17 cellular contexts compared by ENCODE assay signal in the genomic region with DNA sequence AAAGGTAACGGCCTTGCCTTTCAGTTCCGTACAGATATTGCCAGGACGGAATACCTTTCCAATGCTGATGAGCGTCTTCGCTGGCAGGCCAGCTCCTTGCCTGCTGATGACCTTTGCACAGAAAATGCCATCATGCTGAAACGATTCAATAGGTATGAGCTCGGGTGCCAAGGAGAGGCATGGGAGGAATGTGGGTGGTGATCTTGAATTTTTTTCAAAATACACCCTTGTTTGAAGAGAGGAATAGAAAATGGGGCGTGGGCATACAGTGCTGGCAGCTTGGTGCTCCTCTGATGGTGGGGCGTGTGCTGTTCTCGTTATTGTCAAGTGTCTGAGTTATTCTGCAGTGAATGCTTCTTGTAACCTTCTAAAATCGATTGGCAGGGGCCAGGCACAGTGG. TPM values are rescaled to one million over a fixed set of nuclear protein-coding genes. Genes with fewer than 3 reads are reported as not detected.
A peak's percentile ranks its signal among the peaks of the same experiment; 100 is the strongest.
DNase-seq lines count a peak whose midpoint lies in the region; ATAC-seq and TF ChIP-seq lines count a peak whose summit lies in the region.
"Had no signal": no experiment of that assay in that cellular context is flagged by ENCODE, and none has a peak within 500 bp of the region (broad histone marks: within the 10 kb centered on the region; RNA-seq: fewer than 3 reads in every experiment).

No MANE protein-coding gene starts in this region.

- DNase-seq in HFFc6 (no peak), WTC11 (ENCODE audit: low spot score) (no peak), left lung (no peak), GM10248 (ENCODE audit: extremely low spot score) (no peak), testis (no peak)
- DNase-seq in stimulated activated naive B cell treated with anti-CD40 and anti-IgM and Interleukin-4, amounts not matched to agents 10 μg/mL and 1 μg/mL and 100 μg/mL, for 72 hours = no peak
- DNase-seq in activated CD8-positive, alpha-beta T cell treated with anti-CD3 and anti-CD28 coated beads for 36 hours = no peak
- DNase-seq: DMS153, EL, H7, IMR-90, MV-4-11, NCI-H1417 treated with DMSO at 0.1 percent for 48 hours, NCI-H2029, NCI-H2171 treated with DMSO at 0.1 percent for 48 hours, NCI-H82, SIG-M5 had no signal

- WGBS in testis, 2 donors = 92 to 94% methylated on average over 11 of the region's 11 CpGs

- peaks cover 19% of the 10 kb centered on the region for H3K4me1 Mint-ChIP-seq in HFFc6 (ENCODE audit: low read depth)
- no peaks in the 10 kb centered on the region for H3K4me1 Mint-ChIP-seq in WTC11
- H3K4me1 Mint-ChIP-seq in stimulated activated naive B cell treated with anti-CD40 and anti-IgM and Interleukin-4, amounts not matched to agents 10 μg/mL and 1 μg/mL and 100 μg/mL, for 72 hours = no peaks in the 10 kb centered on the region
- no peaks in the 10 kb centered on the region for H3K4me1 Mint-ChIP-seq in activated CD8-positive, alpha-beta T cell treated with anti-CD3 and anti-CD28 coated beads for 36 hours (ENCODE audit: low read depth)

- H3K36me3 Mint-ChIP-seq in HFFc6 (ENCODE audit: low read depth) (peaks cover 62% of the 10 kb centered on the region), WTC11 (peaks cover 81% of the 10 kb centered on the region)
- H3K36me3 Mint-ChIP-seq in stimulated activated naive B cell treated with anti-CD40 and anti-IgM and Interleukin-4, amounts not matched to agents 10 μg/mL and 1 μg/mL and 100 μg/mL, for 72 hours = peaks cover 42 to 48% of the 10 kb centered on the region in 2 donors
- H3K36me3 Mint-ChIP-seq in activated CD8-positive, alpha-beta T cell treated with anti-CD3 and anti-CD28 coated beads for 36 hours (ENCODE audit: low read depth) = peaks cover 61% of the 10 kb centered on the region

- CTCF ChIA-PET in WTC11 (lab: Charles Lee) = no interaction called here
- CTCF ChIA-PET in GM10248 (lab: Yijun Ruan, JAX) = interaction anchor here (1.6 to 1.7 kb wide), 2 partner anchors 13 to 51 kb away, joined by 3 to 5 read pairs; no protein-coding TSS in a partner anchor
- CTCF ChIA-PET in activated CD8-positive, alpha-beta T cell treated with anti-CD3 and anti-CD28 coated beads for 36 hours (lab: Charles Lee) = interaction anchor here (1.5 kb wide), 1 partner anchor 62 kb away, joined by 6 read pairs; no protein-coding TSS in a partner anchor

- H3K27ac ChIP-seq in left lung = no peak overlapping the region
- no peak overlapping the region for H3K27ac ChIP-seq in testis

- ATAC-seq in WTC11 (no peak), left lung (peak; percentile 86)
- no peak for ATAC-seq in stimulated activated naive B cell treated with anti-CD40 and anti-IgM and Interleukin-4, amounts not matched to agents 10 μg/mL and 1 μg/mL and 100 μg/mL, for 72 hours (replicated peaks)
- ATAC-seq in activated CD8-positive, alpha-beta T cell treated with anti-CD3 and anti-CD28 coated beads for 36 hours = no peak

- TF ChIP-seq POLR2A in testis (IDR thresholded peaks at IDR 0.05) = no peak

- H3K27me3 ChIP-seq in left lung (no peaks in the 10 kb centered on the region), testis (no peaks in the 10 kb centered on the region)

- TF ChIP-seq CTCF in HFFc6 (IDR thresholded peaks at IDR 0.05) (no peak), WTC11 (IDR thresholded peaks at IDR 0.05) (no peak), left lung (IDR thresholded peaks at IDR 0.05) (no peak), GM10248 (IDR thresholded peaks at IDR 0.05; ENCODE audit: control extremely low read depth, extremely low read depth, low read depth, missing control alignments) (no peak), testis (IDR thresholded peaks at IDR 0.05) (no peak)
- TF ChIP-seq CTCF in activated CD8-positive, alpha-beta T cell treated with anti-CD3 and anti-CD28 coated beads for 36 hours (IDR thresholded peaks at IDR 0.05) = no peak

- H3K4me3 Mint-ChIP-seq in HFFc6 = peak overlapping the region; percentile 30; the same call in 1 of the 2 replicates
- no peak overlapping the region for H3K4me3 Mint-ChIP-seq in WTC11
- H3K4me3 Mint-ChIP-seq in stimulated activated naive B cell treated with anti-CD40 and anti-IgM and Interleukin-4, amounts not matched to agents 10 μg/mL and 1 μg/mL and 100 μg/mL, for 72 hours = no peak overlapping the region
- H3K4me3 Mint-ChIP-seq in activated CD8-positive, alpha-beta T cell treated with anti-CD3 and anti-CD28 coated beads for 36 hours = no peak overlapping the region

- H3K9me3 Mint-ChIP-seq in HFFc6 (no peaks in the 10 kb centered on the region), WTC11 (no peaks in the 10 kb centered on the region)
- no peaks in the 10 kb centered on the region for H3K9me3 Mint-ChIP-seq in stimulated activated naive B cell treated with anti-CD40 and anti-IgM and Interleukin-4, amounts not matched to agents 10 μg/mL and 1 μg/mL and 100 μg/mL, for 72 hours
- H3K9me3 Mint-ChIP-seq in activated CD8-positive, alpha-beta T cell treated with anti-CD3 and anti-CD28 coated beads for 36 hours = no peaks in the 10 kb centered on the region

- H3K36me3 ChIP-seq in left lung (peaks cover 10 to 100% of the 10 kb centered on the region in 2 donors), testis (ENCODE audit: low read depth, missing control alignments) (no peaks in the 10 kb centered on the region)

- H3K27ac Mint-ChIP-seq in HFFc6 (peak overlapping the region; percentile 35; the same call in 1 of the 2 replicates), WTC11 (0 out of 2 replicates have a peak overlapping the region, but pooled peaks have one; percentile 40)
- H3K27ac Mint-ChIP-seq in stimulated activated naive B cell treated with anti-CD40 and anti-IgM and Interleukin-4, amounts not matched to agents 10 μg/mL and 1 μg/mL and 100 μg/mL, for 72 hours = peak overlapping the region; percentile 49
- H3K27ac Mint-ChIP-seq in activated CD8-positive, alpha-beta T cell treated with anti-CD3 and anti-CD28 coated beads for 36 hours = no peak overlapping the region

- intact Hi-C loops in left lung (cut with DNase I) = no loop called here
- intact Hi-C loops in testis (cut with DNase I; ENCODE audit: low total_unique reads) = no loop called here
- intact Hi-C loops in activated CD8-positive, alpha-beta T cell treated with anti-CD3 and anti-CD28 coated beads for 36 hours (cut with micrococcal nuclease) = no loop called here

- H3K4me1 ChIP-seq in left lung (no peaks in the 10 kb centered on the region), testis (no peaks in the 10 kb centered on the region)

- H3K9me3 ChIP-seq in left lung (no peaks in the 10 kb centered on the region), testis (no peaks in the 10 kb centered on the region)

- POLR2A ChIA-PET in WTC11 (lab: Charles Lee) = interaction anchor here (0.6 kb wide), 1 partner anchor 13 kb away, joined by 3 read pairs; no protein-coding TSS in a partner anchor
- POLR2A ChIA-PET in GM10248 (lab: Yijun Ruan, JAX) = no interaction called here
- POLR2A ChIA-PET in activated CD8-positive, alpha-beta T cell treated with anti-CD3 and anti-CD28 coated beads for 36 hours (lab: Charles Lee) = interaction anchor here (0.8 kb wide), 1 partner anchor 56 kb away, joined by 3 read pairs; no protein-coding TSS in a partner anchor

- H3K4me3 ChIP-seq in left lung (no peak overlapping the region), testis (no peak overlapping the region)

- H3K27me3 Mint-ChIP-seq in HFFc6 (ENCODE audit: insufficient read depth) (peaks cover 10% of the 10 kb centered on the region), WTC11 (ENCODE audit: low read depth) (no peaks in the 10 kb centered on the region)
- no peaks in the 10 kb centered on the region for H3K27me3 Mint-ChIP-seq in stimulated activated naive B cell treated with anti-CD40 and anti-IgM and Interleukin-4, amounts not matched to agents 10 μg/mL and 1 μg/mL and 100 μg/mL, for 72 hours
- H3K27me3 Mint-ChIP-seq in activated CD8-positive, alpha-beta T cell treated with anti-CD3 and anti-CD28 coated beads for 36 hours = no peaks in the 10 kb centered on the region

TF ChIP-seq in WTC11, 78 proteins besides CTCF, POLR2A, EP300 and RAD21 (continues in another document):
- TF ChIP-seq PREB (CRISPR knock-in tag; IDR thresholded peaks at IDR 0.05; ENCODE audit: borderline replicate concordance) (no peak), ZMAT4 (CRISPR knock-in tag; IDR thresholded peaks at IDR 0.05) (no peak), MYBL2 (CRISPR knock-in tag; IDR thresholded peaks at IDR 0.05) (no peak), ZNF138 (CRISPR knock-in tag; conservative IDR thresholded peaks at IDR 0.05) (no peak), KAT7 (CRISPR knock-in tag; IDR thresholded peaks at IDR 0.05; ENCODE audit: borderline replicate concordance) (no peak)

RNA-seq across cellular contexts. Expression of gene HSP90AA1, which starts 52.5 kb away (rescaled TPM):
- 100 to 1,000 TPM; 616 to 859 (median 665) TPM for total RNA-seq in HFFc6 (2021; fragmentation: NEBNext Ultra II Directional; extraction: Animal tissue kit (Norgen Biotek cat#: 25700))
- total RNA-seq in WTC11 (2021) (808 to 842 TPM (median 832 TPM) in 3 replicates), left lung (100 to 1,000 TPM; 515 to 585 TPM), testis (100 to 1,000 TPM; 519 to 638 TPM)
- polyA plus RNA-seq in testis (ENCODE audit: insufficient read depth, low read depth, low replicate concordance) = 385 TPM
- 1,000 to 10,000 TPM; 1,101 to 1,115 TPM for total RNA-seq in activated CD8-positive, alpha-beta T cell treated with anti-CD3 and anti-CD28 coated beads for 36 hours
